In genomic region chr19:5691205-5691929, GRCh38 we compare ENCODE assay signal across 1 cellular context.
TF ChIP-seq lines count a peak whose summit lies in the region.

No MANE protein-coding gene starts in this region.

TF ChIP-seq in K562, 482 proteins besides CTCF, POLR2A, EP300 and RAD21 (continued from another document and continues in another):
- TF ChIP-seq BCLAF1 (IDR thresholded peaks at IDR 0.05; ENCODE audit: borderline replicate concordance in 1 of 2, control insufficient read depth in 1 of 2, low read depth in 2 of 2, low read length in 1 of 2) (no peak), RB1 (IDR thresholded peaks at IDR 0.05; ENCODE audit: low read depth) (no peak), POLR2AphosphoS2 (IDR thresholded peaks at IDR 0.05; ENCODE audit: low read length) (peak; percentile 98), CCNT2 (IDR thresholded peaks at IDR 0.05; ENCODE audit: borderline replicate concordance, extremely low read depth, insufficient read length, low read depth, low read length) (no peak), CEBPG (CRISPR knock-in tag; IDR thresholded peaks at IDR 0.05) (no peak), CEBPG (tag; conservative IDR thresholded peaks at IDR 0.05 in 1 of 2, IDR thresholded peaks at IDR 0.05 in 1 of 2) (no peak), FIP1L1 (IDR thresholded peaks at IDR 0.05; ENCODE audit: low read depth, low read length, poor library complexity, severe bottlenecking) (no peak), SP2 (IDR thresholded peaks at IDR 0.05; ENCODE audit: extremely low read depth, low read depth, low read length, poor library complexity, severe bottlenecking) (no peak), HNRNPLL (IDR thresholded peaks at IDR 0.05; ENCODE audit: low read depth, low read length, poor library complexity, severe bottlenecking) (no peak), ZNF277 (CRISPR knock-in tag; IDR thresholded peaks at IDR 0.05; ENCODE audit: borderline replicate concordance) (no peak), CSDE1 (IDR thresholded peaks at IDR 0.05) (no peak), HEY1 (CRISPR knock-in tag; IDR thresholded peaks at IDR 0.05; ENCODE audit: borderline replicate concordance) (no peak), SIN3A (IDR thresholded peaks at IDR 0.05; ENCODE audit: borderline replicate concordance in 2 of 2, control insufficient read depth in 1 of 2, low read depth in 2 of 2, low read length in 2 of 2) (peak in 1 of 2 experiments; percentile 75; a peak in 2 of 4 replicates), HDAC2 (IDR thresholded peaks at IDR 0.05) (no peak), PREB (CRISPR knock-in tag; IDR thresholded peaks at IDR 0.05) (no peak), FOXP4 (CRISPR knock-in tag; IDR thresholded peaks at IDR 0.05; ENCODE audit: borderline replicate concordance) (no peak), SMARCA5 (IDR thresholded peaks at IDR 0.05) (no peak), XRCC5 (IDR thresholded peaks at IDR 0.05; ENCODE audit: low read depth, low read length) (no peak), TCF15 (CRISPR knock-in tag; IDR thresholded peaks at IDR 0.05) (no peak), TBL1XR1 (IDR thresholded peaks at IDR 0.05; ENCODE audit: low read length in 2 of 2) (no peak), ZNF217 (CRISPR knock-in tag; IDR thresholded peaks at IDR 0.05) (no peak), HNRNPK (IDR thresholded peaks at IDR 0.05; ENCODE audit: low read depth, low read length, poor library complexity, severe bottlenecking) (no peak), ZKSCAN1 (IDR thresholded peaks at IDR 0.05; ENCODE audit: low read depth, low read length) (no peak), ZNF224 (CRISPR knock-in tag; IDR thresholded peaks at IDR 0.05) (no peak), RBM25 (IDR thresholded peaks at IDR 0.05; ENCODE audit: low read depth, low read length, severe bottlenecking) (no peak), HNRNPUL1 (IDR thresholded peaks at IDR 0.05; ENCODE audit: low read length) (no peak), MYNN (IDR thresholded peaks at IDR 0.05) (peak; percentile 70; the same call in 1 of the 2 replicates), MYNN (CRISPR knock-in tag; IDR thresholded peaks at IDR 0.05) (no peak), PHF20 (IDR thresholded peaks at IDR 0.05; ENCODE audit: partially characterized antibody) (no peak), NR3C1 (CRISPR knock-in tag; IDR thresholded peaks at IDR 0.05) (no peak), ZNF518B (CRISPR knock-in tag; IDR thresholded peaks at IDR 0.05) (0 out of 2 replicates have a peak, but pooled peaks have one; percentile 10), THRB (CRISPR knock-in tag; conservative IDR thresholded peaks at IDR 0.05) (no peak), CREB5 (CRISPR knock-in tag; IDR thresholded peaks at IDR 0.05) (no peak), U2AF1 (optimal IDR thresholded peaks at IDR 0.05; ENCODE audit: low read depth, low read length) (no peak), ZMIZ1 (IDR thresholded peaks at IDR 0.05; ENCODE audit: low read depth in 2 of 2, low read length in 2 of 2) (no peak; a peak in 1 of 4 replicates), HMGN3 (IDR thresholded peaks at IDR 0.05; ENCODE audit: borderline replicate concordance, extremely low read depth, insufficient read length, low read depth, low read length) (no peak), ZNF282 (CRISPR knock-in tag; IDR thresholded peaks at IDR 0.05) (0 out of 2 replicates have a peak, but pooled peaks have one; percentile 11), DNMT1 (IDR thresholded peaks at IDR 0.05) (no peak), EWSR1 (IDR thresholded peaks at IDR 0.05; ENCODE audit: borderline replicate concordance, low read depth, partially characterized antibody) (no peak), ARID3B (CRISPR knock-in tag; IDR thresholded peaks at IDR 0.05; ENCODE audit: borderline replicate concordance) (no peak), NFRKB (IDR thresholded peaks at IDR 0.05; ENCODE audit: low read depth) (no peak), ARNT (IDR thresholded peaks at IDR 0.05) (no peak)
